8 cellular contexts compared by ENCODE assay signal in genomic region chr3:134357914-134358811, GRCh38. TPM values are rescaled to one million over a fixed set of nuclear protein-coding genes. Genes with fewer than 3 reads are reported as not detected.
A peak's percentile ranks its signal among the peaks of the same experiment; 100 is the strongest.
DNase-seq lines count a peak whose midpoint lies in the region; ATAC-seq and TF ChIP-seq lines count a peak whose summit lies in the region.

No MANE protein-coding gene starts in this region.

- peak overlapping the region in 2 of 59 donors; percentile 19 to 31 for H3K4me3 ChIP-seq in dorsolateral prefrontal cortex
- H3K4me3 ChIP-seq in CD8-positive, alpha-beta memory T cell (ENCODE audit: low read length), result no peak overlapping the region

- DNase-seq in NCI-H82 (lab: John Stamatoyannopoulos, UW), result peak; percentile 48
- DNase-seq in NCI-H82 treated with DMSO at 0.1 percent for 48 hours (lab: John Stamatoyannopoulos, UW; ENCODE audit: unreplicated experiment), result no peak
- peak; percentile 77 for DNase-seq in NCI-H226
- DNase-seq in dorsolateral prefrontal cortex, result peak in 2 of 10 donors; percentile 29 to 42
- peak; percentile 68 for DNase-seq in mucosa of gallbladder (ENCODE audit: low spot score)
- DNase-seq in CD8-positive, alpha-beta memory T cell, result no peak
- no peak for DNase-seq in CD1c-positive myeloid dendritic cell (ENCODE audit: extremely low spot score)

- no peaks in the 10 kb centered on the region for H3K36me3 ChIP-seq in CD8-positive, alpha-beta memory T cell (ENCODE audit: insufficient read depth, low read length)

- no peak overlapping the region for H3K4me3 Mint-ChIP-seq in CD8-positive, alpha-beta memory T cell

- peaks cover under 1% of the 10 kb centered on the region for H3K4me1 ChIP-seq in CD8-positive, alpha-beta memory T cell (ENCODE audit: insufficient read depth, low read length)

- peaks cover 5 to 11% of the 10 kb centered on the region in 2 donors for H3K27me3 Mint-ChIP-seq in CD8-positive, alpha-beta memory T cell

- H3K27ac ChIP-seq in dorsolateral prefrontal cortex, result peak overlapping the region in 58 of 59 donors; percentile 38 to 100 (median 99)
- H3K27ac ChIP-seq in CD8-positive, alpha-beta memory T cell (ENCODE audit: low read depth, low read length), result no peak overlapping the region

- CTCF ChIA-PET in CD8-positive, alpha-beta memory T cell (lab: Charles Lee), result interaction anchor here (1.2 kb wide), 1 partner anchor 10 kb away, joined by 3 read pairs; no protein-coding TSS in a partner anchor

- no peak for ATAC-seq in HG03095 (IDR thresholded peaks at IDR 0.05; ENCODE audit: unreplicated experiment)

- intact Hi-C loops in dorsolateral prefrontal cortex (cut with DNase I), result no loop called here

- peaks cover 3 to 4% (median 3%) of the 10 kb centered on the region in 3 donors for H3K4me1 Mint-ChIP-seq in CD8-positive, alpha-beta memory T cell

- H3K27me3 ChIP-seq in dorsolateral prefrontal cortex, result no peaks in the 10 kb centered on the region
- H3K27me3 ChIP-seq in CD8-positive, alpha-beta memory T cell (ENCODE audit: insufficient read depth, low read length, poor library complexity, severe bottlenecking), result no peaks in the 10 kb centered on the region

- H3K9me3 ChIP-seq in CD8-positive, alpha-beta memory T cell (ENCODE audit: low read length), result no peaks in the 10 kb centered on the region

- H3K27ac Mint-ChIP-seq in CD8-positive, alpha-beta memory T cell, result no peak overlapping the region

- TF ChIP-seq CTCF in dorsolateral prefrontal cortex (IDR thresholded peaks at IDR 0.05 in 54 of 56, conservative IDR thresholded peaks at IDR 0.05 in 2 of 56; ENCODE audit: low read depth in 1 of 56, partially characterized antibody in 56 of 56), result peak in 46 of 56 donors; percentile 11 to 56 (median 37)

- no peaks in the 10 kb centered on the region for H3K36me3 Mint-ChIP-seq in CD8-positive, alpha-beta memory T cell

- POLR2A ChIA-PET in CD8-positive, alpha-beta memory T cell (lab: Charles Lee), result no interaction called here

- no peaks in the 10 kb centered on the region for H3K9me3 Mint-ChIP-seq in CD8-positive, alpha-beta memory T cell

RNA-seq across cellular contexts. Expression of gene AMOTL2, which starts 16.1 kb away (rescaled TPM):
- total RNA-seq in dorsolateral prefrontal cortex (100 to 1,000 TPM in 24 of 120 experiments, 10 to 100 TPM in 96; 43.1 to 220 (median 75.3) TPM), mucosa of gallbladder (129 TPM)
- not detected for total RNA-seq in CD8-positive, alpha-beta memory T cell
- 0.10 TPM for polyA plus RNA-seq in CD8-positive, alpha-beta memory T cell

Comparison
In these comparisons a context has a peak if more than half of its experiments do, and no peak if none do; other contexts are left out.
1. DNase-seq: peak in NCI-H82 (single experiment), NCI-H226 (single experiment) and mucosa of gallbladder (single experiment); none in NCI-H82 treated with DMSO at 0.1 percent for 48 hours (single experiment), CD8-positive, alpha-beta memory T cell (0 of 5) and CD1c-positive myeloid dendritic cell (single experiment).
2. RNA of gene AMOTL2, which starts 16.1 kb away (total RNA-seq): 129 TPM in mucosa of gallbladder (single experiment) and 43.1 to 220 TPM in dorsolateral prefrontal cortex; not detected in CD8-positive, alpha-beta memory T cell; every median in the first group is over 10 times any median in the second.